ENCODE assay signal across 1 cellular context in the genomic region with DNA sequence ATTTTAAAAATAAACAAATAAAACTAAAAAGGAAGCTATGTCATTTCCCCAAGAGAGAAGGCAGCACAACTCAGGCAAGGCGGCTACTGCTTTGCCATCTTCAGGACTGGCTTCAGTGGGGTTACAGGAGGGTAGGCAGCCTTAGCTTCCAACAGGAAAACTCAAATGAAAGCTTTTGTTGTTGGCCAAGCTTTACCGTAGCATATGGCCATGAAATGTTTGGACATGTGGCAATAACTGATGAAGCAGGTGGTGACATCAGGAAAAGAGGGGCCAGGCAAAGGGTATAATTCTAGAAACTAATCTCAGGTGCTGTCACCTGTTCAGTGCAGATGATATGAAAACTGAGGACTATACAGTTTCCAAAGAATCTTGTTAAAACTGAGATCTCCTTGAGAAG.
TF ChIP-seq lines count a peak whose summit lies in the region.

No MANE protein-coding gene starts in this region.

TF ChIP-seq in IMR-90, 13 proteins besides CTCF, POLR2A, EP300 and RAD21:
- TF ChIP-seq CHD1 (IDR thresholded peaks at IDR 0.05; ENCODE audit: low read depth, low read length) (no peak), RFX5 (IDR thresholded peaks at IDR 0.05; ENCODE audit: low read depth, low read length) (no peak), CEBPB (IDR thresholded peaks at IDR 0.05; ENCODE audit: low read depth, low read length) (no peak), NFE2L2 (IDR thresholded peaks at IDR 0.05; ENCODE audit: low read depth, low read length) (no peak), SMC3 (IDR thresholded peaks at IDR 0.05; ENCODE audit: low read depth, low read length) (no peak), MAZ (IDR thresholded peaks at IDR 0.05; ENCODE audit: borderline replicate concordance, low read depth, low read length) (no peak), BHLHE40 (IDR thresholded peaks at IDR 0.05; ENCODE audit: low read depth, low read length) (no peak)
- TF ChIP-seq, protein P1, sequence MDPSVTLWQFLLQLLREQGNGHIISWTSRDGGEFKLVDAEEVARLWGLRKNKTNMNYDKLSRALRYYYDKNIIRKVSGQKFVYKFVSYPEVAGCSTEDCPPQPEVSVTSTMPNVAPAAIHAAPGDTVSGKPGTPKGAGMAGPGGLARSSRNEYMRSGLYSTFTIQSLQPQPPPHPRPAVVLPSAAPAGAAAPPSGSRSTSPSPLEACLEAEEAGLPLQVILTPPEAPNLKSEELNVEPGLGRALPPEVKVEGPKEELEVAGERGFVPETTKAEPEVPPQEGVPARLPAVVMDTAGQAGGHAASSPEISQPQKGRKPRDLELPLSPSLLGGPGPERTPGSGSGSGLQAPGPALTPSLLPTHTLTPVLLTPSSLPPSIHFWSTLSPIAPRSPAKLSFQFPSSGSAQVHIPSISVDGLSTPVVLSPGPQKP (IDR thresholded peaks at IDR 0.05; ENCODE audit: borderline replicate concordance, low read depth, low read length): no peak
- TF ChIP-seq, protein P2, sequence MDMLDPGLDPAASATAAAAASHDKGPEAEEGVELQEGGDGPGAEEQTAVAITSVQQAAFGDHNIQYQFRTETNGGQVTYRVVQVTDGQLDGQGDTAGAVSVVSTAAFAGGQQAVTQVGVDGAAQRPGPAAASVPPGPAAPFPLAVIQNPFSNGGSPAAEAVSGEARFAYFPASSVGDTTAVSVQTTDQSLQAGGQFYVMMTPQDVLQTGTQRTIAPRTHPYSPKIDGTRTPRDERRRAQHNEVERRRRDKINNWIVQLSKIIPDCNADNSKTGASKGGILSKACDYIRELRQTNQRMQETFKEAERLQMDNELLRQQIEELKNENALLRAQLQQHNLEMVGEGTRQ (IDR thresholded peaks at IDR 0.05; ENCODE audit: low read depth, low read length): no peak
